In genomic region chr1:238568707-238569106, GRCh38 we compare ENCODE assay signal across 24 cellular contexts.
"Had no signal": no experiment of that assay in that cellular context is flagged by ENCODE, and none has a peak within 500 bp of the region (broad histone marks: within the 10 kb centered on the region; RNA-seq: fewer than 3 reads in every experiment).

No MANE protein-coding gene starts in this region.

- H3K27me3 ChIP-seq: body of pancreas, esophagus squamous epithelium, neural progenitor cell, right atrium auricular region, tibial artery had no signal

- H3K36me3 ChIP-seq: esophagus squamous epithelium, neural progenitor cell, prostate gland, right atrium auricular region, tibial artery had no signal

- FAIRE-seq: urothelium cell line had no signal

- DNase-seq: activated CD4-positive, alpha-beta T cell treated with anti-CD3 and anti-CD28 coated beads, Interleukin-2, amount 10 ng/mL, durations not matched to agents 7 days and 5 days; activated CD8-positive, alpha-beta T cell treated with anti-CD3 and anti-CD28 coated beads, Interleukin-2, amount 10 ng/mL, durations not matched to agents 7 days and 5 days; activated naive CD4-positive, alpha-beta T cell treated with anti-CD3 and anti-CD28 coated beads for 36 hours; activated T-cell treated with anti-CD3 and anti-CD28 coated beads, Interleukin-2, amount 50 U/mL, for 24 hours; body of pancreas; effector memory CD8-positive, alpha-beta T cell; esophagus squamous epithelium; hippocampal formation; left cardiac atrium; mesenchymal stem cell; mucosa of descending colon; naive thymus-derived CD4-positive, alpha-beta T cell; stimulated activated CD4-positive, alpha-beta T cell treated with anti-CD3 and anti-CD28 coated beads, Interleukin-12 subunit alpha, Interleukin-12 subunit beta, amount 100 ng/mL, for 4 hours; stimulated activated CD4-positive, alpha-beta T cell treated with anti-CD3 and anti-CD28 coated beads, Interleukin-1b, Interleukin-23, amount 100 ng/mL, for 48 hours; stimulated activated CD8-positive, alpha-beta memory T cell treated with anti-CD3 and anti-CD28 coated beads, Interleukin-4, amount 100 ng/mL, for 48 hours; stimulated activated naive CD8-positive, alpha-beta T cell treated with anti-CD3 and anti-CD28 coated beads, Interleukin-15, Interleukin-2, amounts not matched to agents 100 U/mL and 50 U/mL, for 24 hours; substantia nigra; tibial artery had no signal

- H3K4me2 ChIP-seq: neural progenitor cell had no signal

- H3K27me3 Mint-ChIP-seq: activated CD4-positive, alpha-beta T cell treated with anti-CD3 and anti-CD28 coated beads, Interleukin-2, amount 10 ng/mL, durations not matched to agents 7 days and 5 days; activated T-cell treated with anti-CD3 and anti-CD28 coated beads, Interleukin-2, amount 50 U/mL, for 24 hours; effector memory CD8-positive, alpha-beta T cell; naive thymus-derived CD4-positive, alpha-beta T cell had no signal

- H3K27ac ChIP-seq: body of pancreas, esophagus squamous epithelium, neural progenitor cell, prostate gland, right atrium auricular region, tibial artery had no signal

- H3K9me3 Mint-ChIP-seq: neural progenitor cell had no signal

- H3K9me3 ChIP-seq: body of pancreas, esophagus squamous epithelium, mucosa of descending colon, prostate gland, right atrium auricular region, tibial artery had no signal

- H3K4me1 ChIP-seq: body of pancreas, esophagus squamous epithelium, neural progenitor cell, prostate gland, right atrium auricular region, tibial artery had no signal

- ATAC-seq: activated CD4-positive, CD25-positive, alpha-beta regulatory T cell treated with anti-CD3 and anti-CD28 coated beads, Interleukin-2, amount 50 U/mL, for 24 hours; activated CD8-positive, alpha-beta T cell treated with anti-CD3 and anti-CD28 coated beads, Interleukin-2, amount 10 ng/mL, durations not matched to agents 7 days and 5 days; body of pancreas; effector memory CD8-positive, alpha-beta T cell; left cardiac atrium; mucosa of descending colon; naive thymus-derived CD4-positive, alpha-beta T cell; stimulated activated naive CD8-positive, alpha-beta T cell treated with anti-CD3 and anti-CD28 coated beads, Interleukin-15, Interleukin-2, amounts not matched to agents 100 U/mL and 50 U/mL, for 24 hours had no signal

- H3K9ac ChIP-seq: neural progenitor cell had no signal

- H3K4me3 Mint-ChIP-seq: activated CD4-positive, alpha-beta T cell treated with anti-CD3 and anti-CD28 coated beads, Interleukin-2, amount 10 ng/mL, durations not matched to agents 7 days and 5 days; activated CD8-positive, alpha-beta T cell treated with anti-CD3 and anti-CD28 coated beads, Interleukin-2, amount 10 ng/mL, durations not matched to agents 7 days and 5 days; activated naive CD4-positive, alpha-beta T cell treated with anti-CD3 and anti-CD28 coated beads for 36 hours; activated T-cell treated with anti-CD3 and anti-CD28 coated beads, Interleukin-2, amount 50 U/mL, for 24 hours; effector memory CD8-positive, alpha-beta T cell; naive thymus-derived CD4-positive, alpha-beta T cell; neural progenitor cell had no signal

- H3K36me3 Mint-ChIP-seq: neural progenitor cell had no signal

- H3K4me1 Mint-ChIP-seq: activated CD4-positive, alpha-beta T cell treated with anti-CD3 and anti-CD28 coated beads, Interleukin-2, amount 10 ng/mL, durations not matched to agents 7 days and 5 days; neural progenitor cell had no signal

- H2AFZ ChIP-seq: neural progenitor cell had no signal

- H3K27ac Mint-ChIP-seq: activated CD4-positive, alpha-beta T cell treated with anti-CD3 and anti-CD28 coated beads, Interleukin-2, amount 10 ng/mL, durations not matched to agents 7 days and 5 days; activated CD8-positive, alpha-beta T cell treated with anti-CD3 and anti-CD28 coated beads, Interleukin-2, amount 10 ng/mL, durations not matched to agents 7 days and 5 days; activated naive CD4-positive, alpha-beta T cell treated with anti-CD3 and anti-CD28 coated beads for 36 hours; activated T-cell treated with anti-CD3 and anti-CD28 coated beads, Interleukin-2, amount 50 U/mL, for 24 hours; activated T-helper 2 cell treated with anti-CD3 and anti-CD28 coated beads, Interferon-gamma antibody, Interleukin-2, Interleukin-4, amounts not matched to agents 10 μg/mL and 5 μg/mL and 100 μg/mL, durations not matched to agents 14 hours and 24 hours and 36 hours; effector memory CD8-positive, alpha-beta T cell; naive thymus-derived CD4-positive, alpha-beta T cell; neural progenitor cell had no signal

- H3K4me3 ChIP-seq: body of pancreas, esophagus squamous epithelium, mucosa of descending colon, neural progenitor cell, prostate gland, right atrium auricular region, tibial artery had no signal
